Comparison of ENCODE assay signal across 29 cellular contexts in genomic region chr5:176337913-176338312, GRCh38.
"Had no signal": no experiment of that assay in that cellular context is flagged by ENCODE, and none has a peak within 500 bp of the region (broad histone marks: within the 10 kb centered on the region; RNA-seq: fewer than 3 reads in every experiment).

No MANE protein-coding gene starts in this region.

- H3K9me3 ChIP-seq: esophagus muscularis mucosa, ovary, sigmoid colon, transverse colon had no signal

- DNase-seq: activated B cell treated with CpG ODN at 0.5 μM for 24 hours; activated CD4-positive, alpha-beta T cell treated with anti-CD3 and anti-CD28 coated beads, Interleukin-2, amount 50 U/mL, for 1 hour; activated CD8-positive, alpha-beta T cell treated with anti-CD3 and anti-CD28 coated beads for 36 hours; activated naive CD4-positive, alpha-beta T cell; activated naive CD8-positive, alpha-beta T cell treated with anti-CD3 and anti-CD28 coated beads, Interleukin-2, amount 10 ng/mL, durations not matched to agents 7 days and 5 days; activated T-cell treated with anti-CD3 and anti-CD28 coated beads, Interleukin-2, amount 50 U/mL, for 4 hours; amygdala; central memory CD4-positive, alpha-beta T cell; dermis blood vessel endothelial cell; effector CD4-positive, alpha-beta T cell; naive B cell; nephron progenitor cell; ovary; retina; sigmoid colon; SJCRH30; stimulated activated CD4-positive, alpha-beta T cell treated with anti-CD3 and anti-CD28 coated beads, Interleukin-2, amount 100 ng/mL, for 24 hours; stimulated activated naive CD4-positive, alpha-beta T cell treated with Interleukin-2 at 50 U/mL for 16 hours; T-helper 2 cell; transverse colon had no signal

- H3K4me3 Mint-ChIP-seq: activated B cell treated with CpG ODN at 0.5 μM for 24 hours; activated CD8-positive, alpha-beta T cell treated with anti-CD3 and anti-CD28 coated beads for 36 hours; activated naive CD8-positive, alpha-beta T cell treated with anti-CD3 and anti-CD28 coated beads, Interleukin-2, amount 10 ng/mL, durations not matched to agents 7 days and 5 days; activated T-cell treated with anti-CD3 and anti-CD28 coated beads, Interleukin-2, amount 50 U/mL, for 4 hours; naive B cell; nephron progenitor cell had no signal

- H3K4me1 Mint-ChIP-seq: activated B cell treated with CpG ODN at 0.5 μM for 24 hours, naive B cell, nephron progenitor cell had no signal

- H3K27ac ChIP-seq: hepatocyte, ovary, sigmoid colon, SJCRH30, transverse colon had no signal

- ATAC-seq: activated CD8-positive, alpha-beta T cell treated with anti-CD3 and anti-CD28 coated beads for 36 hours; activated T-cell treated with anti-CD3 and anti-CD28 coated beads, Interleukin-2, amount 50 U/mL, for 4 hours; gastroesophageal sphincter; SK-N-SH treated with all-trans-retinoic acid at 6 μM for 48 hours had no signal

- H3K79me2 ChIP-seq: hepatocyte had no signal

- H3K4me1 ChIP-seq: sigmoid colon, SJCRH30, transverse colon had no signal

- H3K4me3 ChIP-seq: esophagus muscularis mucosa, gastroesophageal sphincter, hepatocyte, lung, ovary, sigmoid colon, SJCRH30, smooth muscle cell, transverse colon had no signal

- H2AFZ ChIP-seq: hepatocyte had no signal

- H3K36me3 ChIP-seq: ovary had no signal

- FAIRE-seq: keratinocyte, urothelium cell line had no signal

- H3K27ac Mint-ChIP-seq: activated B cell treated with CpG ODN at 0.5 μM for 24 hours; activated CD8-positive, alpha-beta T cell treated with anti-CD3 and anti-CD28 coated beads for 36 hours; activated naive CD8-positive, alpha-beta T cell treated with anti-CD3 and anti-CD28 coated beads, Interleukin-2, amount 10 ng/mL, durations not matched to agents 7 days and 5 days; nephron progenitor cell; progenitor cell of endocrine pancreas had no signal

- H3K27me3 Mint-ChIP-seq: activated B cell treated with CpG ODN at 0.5 μM for 24 hours; activated CD8-positive, alpha-beta T cell treated with anti-CD3 and anti-CD28 coated beads for 36 hours; activated naive CD8-positive, alpha-beta T cell treated with anti-CD3 and anti-CD28 coated beads, Interleukin-2, amount 10 ng/mL, durations not matched to agents 7 days and 5 days; naive B cell; progenitor cell of endocrine pancreas had no signal

- H3K4me2 ChIP-seq: hepatocyte, smooth muscle cell had no signal

- H3K27me3 ChIP-seq: esophagus muscularis mucosa, gastroesophageal sphincter, hepatocyte, ovary, sigmoid colon, SJCRH30, transverse colon had no signal
